28 cellular contexts compared by ENCODE assay signal in the genomic region with DNA sequence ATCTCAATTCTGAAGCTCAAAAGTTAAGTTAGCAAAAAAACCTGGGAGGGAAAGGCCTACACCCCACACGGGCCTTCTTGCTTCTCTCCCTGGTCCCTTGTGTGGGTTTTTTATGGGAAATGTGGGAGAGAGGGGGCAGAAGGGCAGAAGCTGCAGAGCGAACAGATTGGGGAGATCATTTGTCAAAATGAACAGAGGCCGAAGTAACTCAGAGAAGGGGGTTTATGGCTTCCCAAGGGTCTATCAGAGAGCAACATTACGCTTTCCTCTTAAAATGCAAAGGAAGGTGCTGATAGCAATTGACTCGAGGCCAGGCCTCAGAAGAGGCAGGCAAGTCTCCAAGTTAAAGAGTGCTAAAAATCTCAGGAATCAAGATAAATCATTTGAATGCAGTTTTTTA.
"Had no signal": no experiment of that assay in that cellular context is flagged by ENCODE, and none has a peak within 500 bp of the region (broad histone marks: within the 10 kb centered on the region; RNA-seq: fewer than 3 reads in every experiment).

No MANE protein-coding gene starts in this region.

- H3K4me3 ChIP-seq: pancreas, prostate gland, right atrium auricular region, right lobe of liver, sigmoid colon, stomach, thoracic aorta, thyroid gland, tibial nerve, upper lobe of left lung, uterus had no signal

- H3K4me1 ChIP-seq: pancreas, prostate gland, right atrium auricular region, right lobe of liver, sigmoid colon, stomach, thyroid gland, tibial nerve, upper lobe of left lung, uterus had no signal

- H3K9me3 Mint-ChIP-seq: naive thymus-derived CD8-positive, alpha-beta T cell; stimulated activated effector memory CD8-positive, alpha-beta T cell treated with anti-CD3 and anti-CD28 coated beads, Interleukin-12 subunit alpha, Interleukin-12 subunit beta, amount 100 ng/mL, for 72 hours had no signal

- H3K27ac ChIP-seq: neutrophil, pancreas, prostate gland, right atrium auricular region, right lobe of liver, sigmoid colon, stomach, thoracic aorta, thyroid gland, tibial nerve, upper lobe of left lung, uterus had no signal

- H3K27ac Mint-ChIP-seq: naive B cell; naive thymus-derived CD8-positive, alpha-beta T cell; natural killer cell treated with Interleukin-12 subunit alpha and Interleukin-12 subunit beta and Interleukin-15 and Interleukin-18, amount 100 ng/mL, for 72 hours; stimulated activated effector memory CD8-positive, alpha-beta T cell treated with anti-CD3 and anti-CD28 coated beads, Interleukin-12 subunit alpha, Interleukin-12 subunit beta, amount 100 ng/mL, for 72 hours; stimulated activated naive B cell treated with anti-CD40 and anti-IgM and Interleukin-4, amounts not matched to agents 10 μg/mL and 1 μg/mL and 100 μg/mL, for 72 hours; stimulated activated naive CD8-positive, alpha-beta T cell treated with anti-CD3 and anti-CD28 coated beads, Interleukin-15, Interleukin-2, amounts not matched to agents 100 ng/mL and 50 ng/mL, for 24 hours had no signal

- DNase-seq: naive B cell; naive thymus-derived CD8-positive, alpha-beta T cell; nucleus accumbens; pancreas; retina; right lobe of liver; sigmoid colon; small intestine; stimulated activated CD4-positive, alpha-beta T cell treated with anti-CD3 and anti-CD28 coated beads, Interleukin-15, amount 100 ng/mL, for 24 hours; stimulated activated CD4-positive, alpha-beta T cell treated with anti-CD3 and anti-CD28 coated beads, Interleukin-2, amount 100 ng/mL, for 24 hours; stimulated activated CD4-positive, alpha-beta T cell treated with anti-CD3 and anti-CD28 coated beads, Interleukin-2, amount 100 ng/mL, for 48 hours; stimulated activated CD4-positive, alpha-beta T cell treated with anti-CD3 and anti-CD28 coated beads, Interleukin-4, amount 100 ng/mL, for 24 hours; stimulated activated naive B cell treated with anti-CD40 and anti-IgM and Interleukin-4, amounts not matched to agents 10 μg/mL and 1 μg/mL and 100 μg/mL, for 72 hours; stimulated activated naive CD4-positive, alpha-beta T cell treated with Interleukin-2 at 50 U/mL for 16 hours; stomach; thyroid gland; trophoblast cell; upper lobe of left lung; uterus had no signal

- H3K36me3 Mint-ChIP-seq: naive B cell; naive thymus-derived CD8-positive, alpha-beta T cell; natural killer cell treated with Interleukin-12 subunit alpha and Interleukin-12 subunit beta and Interleukin-15 and Interleukin-18, amount 100 ng/mL, for 72 hours; stimulated activated effector memory CD8-positive, alpha-beta T cell treated with anti-CD3 and anti-CD28 coated beads, Interleukin-12 subunit alpha, Interleukin-12 subunit beta, amount 100 ng/mL, for 72 hours had no signal

- H3K4me1 Mint-ChIP-seq: naive B cell; naive thymus-derived CD8-positive, alpha-beta T cell; neural crest cell; stimulated activated naive B cell treated with anti-CD40 and anti-IgM and Interleukin-4, amounts not matched to agents 10 μg/mL and 1 μg/mL and 100 μg/mL, for 72 hours had no signal

- H3K9me3 ChIP-seq: neutrophil, pancreas, prostate gland, right atrium auricular region, right lobe of liver, sigmoid colon, stomach, thoracic aorta, thyroid gland, tibial nerve, upper lobe of left lung, uterus had no signal

- ATAC-seq: naive thymus-derived CD8-positive, alpha-beta T cell; natural killer cell treated with Interleukin-12 subunit alpha and Interleukin-12 subunit beta and Interleukin-15 and Interleukin-18, amount 100 ng/mL, for 72 hours; pancreas; right lobe of liver; stimulated activated effector memory CD8-positive, alpha-beta T cell treated with anti-CD3 and anti-CD28 coated beads, Interleukin-12 subunit alpha, Interleukin-12 subunit beta, amount 100 ng/mL, for 72 hours; stimulated activated naive B cell treated with anti-CD40 and anti-IgM and Interleukin-4, amounts not matched to agents 10 μg/mL and 1 μg/mL and 100 μg/mL, for 72 hours had no signal

- H3K27me3 ChIP-seq: neutrophil, pancreas, right atrium auricular region, right lobe of liver, sigmoid colon, stomach, thyroid gland, tibial nerve, upper lobe of left lung, uterus had no signal

- H3K36me3 ChIP-seq: neutrophil, pancreas, prostate gland, right atrium auricular region, right lobe of liver, sigmoid colon, thoracic aorta, thyroid gland, tibial nerve, upper lobe of left lung, uterus had no signal

- H3K27me3 Mint-ChIP-seq: stimulated activated naive B cell treated with anti-CD40 and anti-IgM and Interleukin-4, amounts not matched to agents 10 μg/mL and 1 μg/mL and 100 μg/mL, for 72 hours; stimulated activated naive CD8-positive, alpha-beta T cell treated with anti-CD3 and anti-CD28 coated beads, Interleukin-15, Interleukin-2, amounts not matched to agents 100 ng/mL and 50 ng/mL, for 24 hours had no signal

- H3K4me3 Mint-ChIP-seq: naive B cell; naive thymus-derived CD8-positive, alpha-beta T cell; natural killer cell treated with Interleukin-12 subunit alpha and Interleukin-12 subunit beta and Interleukin-15 and Interleukin-18, amount 100 ng/mL, for 72 hours; neural crest cell; stimulated activated effector memory CD8-positive, alpha-beta T cell treated with anti-CD3 and anti-CD28 coated beads, Interleukin-12 subunit alpha, Interleukin-12 subunit beta, amount 100 ng/mL, for 72 hours; stimulated activated naive B cell treated with anti-CD40 and anti-IgM and Interleukin-4, amounts not matched to agents 10 μg/mL and 1 μg/mL and 100 μg/mL, for 72 hours; stimulated activated naive CD8-positive, alpha-beta T cell treated with anti-CD3 and anti-CD28 coated beads, Interleukin-15, Interleukin-2, amounts not matched to agents 100 ng/mL and 50 ng/mL, for 24 hours had no signal
